18 cellular contexts compared by ENCODE assay signal in genomic region chr9:123232332-123232731, GRCh38. TPM values are rescaled to one million over a fixed set of nuclear protein-coding genes. Genes with fewer than 3 reads are reported as not detected.
DNase-seq lines count a peak whose midpoint lies in the region; ATAC-seq and TF ChIP-seq lines count a peak whose summit lies in the region.
"Had no signal": no experiment of that assay in that cellular context is flagged by ENCODE, and none has a peak within 500 bp of the region (broad histone marks: within the 10 kb centered on the region; RNA-seq: fewer than 3 reads in every experiment).

No MANE protein-coding gene starts in this region.

- TF ChIP-seq CTCF in activated B cell treated with CpG ODN at 0.5 μM for 24 hours (IDR thresholded peaks at IDR 0.05) (no peak), lower leg skin (IDR thresholded peaks at IDR 0.05) (no peak), tibial artery (IDR thresholded peaks at IDR 0.05) (no peak)

- H3K4me1 ChIP-seq in right cardiac atrium (ENCODE audit: control insufficient read depth, insufficient read depth, low read length) (no peaks in the 10 kb centered on the region), tibial artery (no peaks in the 10 kb centered on the region)

- no peaks in the 10 kb centered on the region for H3K9me3 Mint-ChIP-seq in IgD-negative memory B cell
- H3K9me3 Mint-ChIP-seq in activated B cell treated with CpG ODN at 0.5 μM for 24 hours, result no peaks in the 10 kb centered on the region
- H3K9me3 Mint-ChIP-seq in naive B cell, result peaks cover 0 to 7% (median 0%) of the 10 kb centered on the region in 7 donors

- intact Hi-C loops in activated B cell treated with CpG ODN at 0.5 μM for 24 hours (cut with micrococcal nuclease) (no loop called here), lower leg skin (cut with DNase I; ENCODE audit: low total_unique reads) (no loop called here), right cardiac atrium (cut with DNase I) (no loop called here), tibial artery (cut with DNase I; ENCODE audit: low total_unique reads) (no loop called here)

- H3K27ac ChIP-seq in right cardiac atrium (ENCODE audit: low read length), result no peak overlapping the region
- H3K27ac ChIP-seq in tibial artery, result no peak overlapping the region
- H3K27ac ChIP-seq: C4-2B had no signal

- no peaks in the 10 kb centered on the region for H3K9me3 ChIP-seq in right cardiac atrium (ENCODE audit: control insufficient read depth, low read length)
- H3K9me3 ChIP-seq in tibial artery, result no peaks in the 10 kb centered on the region
- H3K9me3 ChIP-seq: MG63 had no signal

- H3K36me3 Mint-ChIP-seq in IgD-negative memory B cell (peaks cover 2% of the 10 kb centered on the region), activated B cell treated with CpG ODN at 0.5 μM for 24 hours (ENCODE audit: low read depth) (peaks cover 24% of the 10 kb centered on the region), naive B cell (peaks cover 0 to 4% of the 10 kb centered on the region in 2 donors)

- no peaks in the 10 kb centered on the region for H3K27me3 ChIP-seq in right cardiac atrium (ENCODE audit: control insufficient read depth, insufficient read depth)
- no peaks in the 10 kb centered on the region for H3K27me3 ChIP-seq in tibial artery

- H3K4me3 Mint-ChIP-seq in IgD-negative memory B cell (peak overlapping the region in 1 of 4 donors; percentile 39), activated B cell treated with CpG ODN at 0.5 μM for 24 hours (no peak overlapping the region), naive B cell (peak overlapping the region in 2 of 8 donors; percentile 5 to 31)

- CTCF ChIA-PET in activated B cell treated with CpG ODN at 0.5 μM for 24 hours (lab: Charles Lee), result interaction anchor here (0.7 to 1.4 kb wide), 3 partner anchors 118 to 152 kb away, joined by 3 to 4 read pairs (median 3); no protein-coding TSS in a partner anchor

- DNase-seq in AG20443 (ENCODE audit: low spot score) (peak; percentile 29), activated B cell treated with CpG ODN at 0.5 μM for 24 hours (no peak), naive B cell (no peak), lower leg skin (ENCODE audit: low spot score in 2 of 2) (no peak), right cardiac atrium (no peak), tibial artery (no peak)
- DNase-seq: 8988T, KG1, MG63, NCI-H1092 treated with DMSO at 0.1 percent for 48 hours, NCI-H1694, NCI-H2107, PC-3 had no signal

- peak overlapping the region; percentile 41 to 91 (median 74) for H3K27ac Mint-ChIP-seq in IgD-negative memory B cell
- peak overlapping the region; percentile 94 for H3K27ac Mint-ChIP-seq in activated B cell treated with CpG ODN at 0.5 μM for 24 hours
- H3K27ac Mint-ChIP-seq in naive B cell, result peak overlapping the region in 5 of 6 donors; percentile 37 to 88 (median 79)

- ATAC-seq in activated B cell treated with CpG ODN at 0.5 μM for 24 hours (ENCODE audit: low read depth) (no peak), naive B cell (ENCODE audit: low read depth in 2 of 2) (no peak), right cardiac atrium (no peak), HG02610 (IDR thresholded peaks at IDR 0.05; ENCODE audit: unreplicated experiment) (no peak)
- ATAC-seq: GM12878, PC-3, Right ventricle myocardium inferior had no signal

- H3K4me1 Mint-ChIP-seq in IgD-negative memory B cell (peaks cover 39 to 49% (median 47%) of the 10 kb centered on the region in 3 donors), activated B cell treated with CpG ODN at 0.5 μM for 24 hours (peaks cover 24% of the 10 kb centered on the region), naive B cell (peaks cover 23 to 56% (median 39%) of the 10 kb centered on the region in 3 donors)

- no peak overlapping the region for H3K4me3 ChIP-seq in lower leg skin (ENCODE audit: low read depth, poor library complexity, severe bottlenecking)
- H3K4me3 ChIP-seq in right cardiac atrium (ENCODE audit: low read length), result no peak overlapping the region
- H3K4me3 ChIP-seq in tibial artery, result no peak overlapping the region
- H3K4me3 ChIP-seq: GM12878, MG63 had no signal

- TF ChIP-seq POLR2A in lower leg skin (IDR thresholded peaks at IDR 0.05), result no peak

- H3K36me3 ChIP-seq in tibial artery, result no peaks in the 10 kb centered on the region
- H3K36me3 ChIP-seq: MG63 had no signal

- POLR2A ChIA-PET in activated B cell treated with CpG ODN at 0.5 μM for 24 hours (lab: Charles Lee), result interaction anchor here (0.9 to 8.0 kb wide), 4 partner anchors 12 to 113 kb away, joined by 3 to 85 read pairs (median 6); no protein-coding TSS in a partner anchor

- 57 to 70% methylated on average over 3 of the region's 3 CpGs for WGBS in lower leg skin, 2 donors
- 98% methylated on average over 3 of the region's 3 CpGs for WGBS in right cardiac atrium

- H3K27me3 Mint-ChIP-seq in IgD-negative memory B cell (no peaks in the 10 kb centered on the region), activated B cell treated with CpG ODN at 0.5 μM for 24 hours (no peaks in the 10 kb centered on the region), naive B cell (no peaks in the 10 kb centered on the region)

RNA-seq across cellular contexts. Expression of gene STRBP, which starts 36.1 kb away (rescaled TPM):
- 78.0 TPM for polyA plus RNA-seq in IgD-negative memory B cell
- 124 and 127 TPM in 2 replicates for total RNA-seq in activated B cell treated with CpG ODN at 0.5 μM for 24 hours
- 100 to 1,000 TPM; 126 to 197 (median 155) TPM for polyA plus RNA-seq in naive B cell (ENCODE audit: low read depth in 6 of 6)
- 10 to 100 TPM in 1 of 4 donors, 1 to 10 TPM in 3; 6.5 to 11.8 (median 8.8) TPM for total RNA-seq in lower leg skin
- total RNA-seq in right cardiac atrium, result 10 to 100 TPM; 18.2 to 26.8 (median 22.8) TPM
- 9.8 TPM for polyA plus RNA-seq in right cardiac atrium
